Comparison of ENCODE assay signal across 30 cellular contexts in the genomic region with DNA sequence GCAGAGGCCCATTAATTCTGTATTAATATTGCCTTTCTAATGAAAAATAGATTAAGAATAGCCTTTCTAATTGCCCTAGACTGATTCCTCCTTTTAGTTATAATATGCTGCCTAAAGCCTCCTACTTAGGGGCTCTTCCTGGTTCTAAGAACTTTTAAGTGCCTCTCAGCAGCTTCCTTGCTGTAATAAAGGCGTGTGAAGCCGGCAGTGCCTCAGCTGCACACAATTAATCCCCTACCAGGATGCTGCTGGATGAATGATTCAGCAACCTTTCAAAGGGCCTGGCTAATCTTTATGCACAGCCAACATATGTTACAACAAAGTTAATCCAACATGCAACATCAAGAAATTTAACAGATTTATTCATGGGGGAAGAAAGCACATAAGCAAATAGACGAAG.
DNase-seq lines count a peak whose midpoint lies in the region; ATAC-seq, FAIRE-seq and TF ChIP-seq lines count a peak whose summit lies in the region.
"Had no signal": no experiment of that assay in that cellular context is flagged by ENCODE, and none has a peak within 500 bp of the region (broad histone marks: within the 10 kb centered on the region; RNA-seq: fewer than 3 reads in every experiment).

No MANE protein-coding gene starts in this region.

- no peaks in the 10 kb centered on the region for H3K36me3 Mint-ChIP-seq in astrocyte (ENCODE audit: low read depth, unreplicated experiment)
- H3K36me3 Mint-ChIP-seq: type B pancreatic cell had no signal

- CTCF ChIA-PET in A673 (lab: Charles Lee) = no interaction called here

- peaks cover 10% of the 10 kb centered on the region for H3K9me3 Mint-ChIP-seq in astrocyte (ENCODE audit: unreplicated experiment)
- H3K9me3 Mint-ChIP-seq: type B pancreatic cell had no signal

- H3K4me3 Mint-ChIP-seq in astrocyte (ENCODE audit: unreplicated experiment) = no peak overlapping the region
- H3K4me3 Mint-ChIP-seq: activated CD4-positive, alpha-beta T cell treated with anti-CD3 and anti-CD28 coated beads for 36 hours; naive B cell; type B pancreatic cell had no signal

- H3K27ac Mint-ChIP-seq in astrocyte (ENCODE audit: unreplicated experiment) = no peak overlapping the region
- H3K27ac Mint-ChIP-seq: activated CD4-positive, alpha-beta T cell treated with anti-CD3 and anti-CD28 coated beads for 36 hours; type B pancreatic cell had no signal

- no TSS peak for BruUV-seq in A673 (replicated peaks; lab: Mats Ljungman, UMichigan)

- no peaks in the 10 kb centered on the region for H3K27me3 ChIP-seq in A673 (replicated peaks; ENCODE audit: insufficient read depth, low read depth, low read length, poor library complexity)
- H3K27me3 ChIP-seq in astrocyte (ENCODE audit: insufficient read depth, low read length) = no peaks in the 10 kb centered on the region
- H3K27me3 ChIP-seq in heart left ventricle = no peaks in the 10 kb centered on the region
- H3K27me3 ChIP-seq: BE2C had no signal

- peak; percentile 26 for FAIRE-seq in astrocyte (lab: Jason Lieb, UNC)
- FAIRE-seq: bronchial epithelial cell, colon, RCC 7860, small intestine, TTC549 had no signal

- H3K4me3 ChIP-seq in A673 (ENCODE audit: low read depth, low read length, poor library complexity, severe bottlenecking) (no peak overlapping the region), astrocyte (ENCODE audit: insufficient read depth, low read depth, low read length) (no peak overlapping the region), heart left ventricle (no peak overlapping the region)
- H3K4me3 ChIP-seq: adrenal gland, heart right ventricle, SJCRH30 had no signal

- H3K36me3 ChIP-seq in A673 (ENCODE audit: insufficient read depth, low read length, poor library complexity, severe bottlenecking) (no peaks in the 10 kb centered on the region), astrocyte (ENCODE audit: insufficient read depth, low read length) (no peaks in the 10 kb centered on the region), heart left ventricle (no peaks in the 10 kb centered on the region)
- H3K36me3 ChIP-seq: adrenal gland, BE2C, heart right ventricle, SJCRH30 had no signal

- peaks cover 18% of the 10 kb centered on the region for H3K4me1 Mint-ChIP-seq in astrocyte (ENCODE audit: low read depth, unreplicated experiment)
- H3K4me1 Mint-ChIP-seq: activated CD4-positive, alpha-beta T cell treated with anti-CD3 and anti-CD28 coated beads for 36 hours; naive B cell had no signal

- H3K4me2 ChIP-seq in astrocyte (ENCODE audit: low read length) = no peak overlapping the region
- H3K4me2 ChIP-seq: KMS-11 had no signal

- POLR2A ChIA-PET in A673 (lab: Charles Lee; ENCODE audit: low non-redundant PET) = no interaction called here

- ATAC-seq in heart left ventricle (no peak), GM19467 (IDR thresholded peaks at IDR 0.05; ENCODE audit: unreplicated experiment) (no peak)
- ATAC-seq: activated CD4-positive, alpha-beta T cell treated with anti-CD3 and anti-CD28 coated beads for 36 hours; heart right ventricle; left colon had no signal

- H2AFZ ChIP-seq in astrocyte (ENCODE audit: low read depth, low read length) = no peak overlapping the region

- no peaks in the 10 kb centered on the region for H4K20me1 ChIP-seq in astrocyte (ENCODE audit: insufficient read depth, low read length)

- intact Hi-C loops in A673 (cut with micrococcal nuclease; ENCODE audit: unreplicated experiment) (no loop called here), heart left ventricle (cut with DNase I) (no loop called here)

- H3K27me3 Mint-ChIP-seq in astrocyte (ENCODE audit: low read depth, unreplicated experiment) = no peaks in the 10 kb centered on the region

- DNase-seq in A673 (ENCODE audit: low spot score) (peak; percentile 56), HCEC 1CT (peak; percentile 24), astrocyte (ENCODE audit: low read depth) (no peak), iris pigment epithelial cell (ENCODE audit: low read depth) (peak; percentile 24), MV-4-11 (lab: John Stamatoyannopoulos, UW) (no peak), heart left ventricle (no peak), dermis blood vessel endothelial cell (no peak)
- DNase-seq: 8988T; activated CD4-positive, alpha-beta T cell treated with anti-CD3 and anti-CD28 coated beads for 36 hours; adrenal gland; BE2C; COR-L47; DND-41; heart right ventricle; left colon; naive B cell; NCI-H1436 treated with DMSO at 0.1 percent for 48 hours; NCI-H510A treated with DMSO at 0.1 percent for 48 hours; occipital lobe; SJCRH30; small intestine; stimulated activated CD4-positive, alpha-beta T cell treated with anti-CD3 and anti-CD28 coated beads, Interleukin-2, amount 100 ng/mL, for 24 hours; T-helper 1 cell had no signal

- TF ChIP-seq POLR2A in heart left ventricle (IDR thresholded peaks at IDR 0.05) = no peak

- TF ChIP-seq CTCF in A673 (conservative IDR thresholded peaks at IDR 0.05; ENCODE audit: low read depth, low read length) (no peak), astrocyte (IDR thresholded peaks at IDR 0.05; ENCODE audit: insufficient read depth, low read depth, low read length) (no peak), heart left ventricle (IDR thresholded peaks at IDR 0.05) (no peak)

- 72 to 82% (median 76%) methylated on average over 3 of the region's 3 CpGs for whole genome bisulfite sequencing in heart left ventricle, 4 donors

- no peaks in the 10 kb centered on the region for H3K9me3 ChIP-seq in A673 (ENCODE audit: low read depth, low read length, poor library complexity, severe bottlenecking)
- H3K9me3 ChIP-seq in astrocyte (ENCODE audit: insufficient read depth, low read depth, low read length) = peaks cover 6% of the 10 kb centered on the region
- peaks cover 0 to 21% (median 8%) of the 10 kb centered on the region in 12 donors for H3K9me3 ChIP-seq in heart left ventricle
- H3K9me3 ChIP-seq: adrenal gland, BE2C, SJCRH30 had no signal

- H3K27ac ChIP-seq in A673 (ENCODE audit: low read depth, low read length, poor library complexity, severe bottlenecking) (no peak overlapping the region), astrocyte (ENCODE audit: low read depth, low read length) (no peak overlapping the region), heart left ventricle (no peak overlapping the region)
- H3K27ac ChIP-seq: adrenal gland, heart right ventricle, KMS-11, SJCRH30 had no signal

- no peaks in the 10 kb centered on the region for H3K4me1 ChIP-seq in A673 (ENCODE audit: insufficient read depth, low read length, poor library complexity, severe bottlenecking)
- peaks cover 18% of the 10 kb centered on the region for H3K4me1 ChIP-seq in astrocyte (ENCODE audit: insufficient read depth, low read length)
- H3K4me1 ChIP-seq in heart left ventricle = no peaks in the 10 kb centered on the region
- H3K4me1 ChIP-seq: adrenal gland, BE2C, heart right ventricle had no signal

- H3K9ac ChIP-seq in astrocyte (ENCODE audit: low read length) = no peak overlapping the region
- H3K9ac ChIP-seq: KMS-11 had no signal

- no peaks in the 10 kb centered on the region for H3K79me2 ChIP-seq in astrocyte (ENCODE audit: insufficient read depth, low read length)

Comparison
In these comparisons a context has a peak if more than half of its experiments do, and no peak if none do; other contexts are left out.
1. DNase-seq: peak in A673 (single experiment), HCEC 1CT (single experiment) and iris pigment epithelial cell (single experiment); none in astrocyte (single experiment), MV-4-11 (single experiment), heart left ventricle (0 of 5) and dermis blood vessel endothelial cell (single experiment).